Comparison of ENCODE assay signal across 23 cellular contexts in the genomic region with DNA sequence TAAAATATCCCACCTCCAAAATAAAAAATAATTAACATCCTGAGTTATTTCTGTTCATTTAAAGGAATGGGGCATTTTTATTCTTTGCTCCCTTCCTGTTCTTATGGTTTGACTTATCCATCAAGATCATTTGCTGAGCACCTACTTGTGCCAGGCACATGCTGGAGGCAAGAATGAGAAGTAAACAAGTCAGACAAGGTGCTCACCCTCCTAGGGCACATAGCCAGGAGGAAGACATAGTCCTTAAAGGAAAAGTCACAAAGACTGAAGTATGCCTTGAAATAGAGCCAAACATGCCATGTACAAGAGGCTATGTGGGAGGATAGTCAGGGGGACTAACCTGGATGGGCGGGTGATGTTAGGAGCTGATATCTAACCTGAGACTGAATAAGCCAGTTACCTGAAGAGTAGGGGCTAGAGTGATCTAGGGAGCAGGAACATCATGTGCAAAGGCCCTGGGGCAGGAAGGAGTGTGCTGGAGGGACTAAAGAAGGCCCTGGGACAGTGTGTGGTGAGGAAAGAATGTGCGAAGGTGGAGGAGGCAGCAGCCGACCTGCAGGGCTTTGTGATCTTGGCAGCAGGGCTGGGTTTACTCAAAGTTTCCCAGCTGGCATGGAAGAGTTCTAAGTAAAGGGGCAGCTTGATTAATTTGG.
"Had no signal": no experiment of that assay in that cellular context is flagged by ENCODE, and none has a peak within 500 bp of the region (broad histone marks: within the 10 kb centered on the region; RNA-seq: fewer than 3 reads in every experiment).

No MANE protein-coding gene starts in this region.

- H3K36me3 ChIP-seq: esophagus squamous epithelium, heart right ventricle, lower lobe of right lung, neutrophil, pancreas, right atrium auricular region, sigmoid colon, thoracic aorta, tibial nerve, upper lobe of left lung, vagina had no signal

- H3K27me3 ChIP-seq: neutrophil, pancreas, right atrium auricular region, sigmoid colon, tibial nerve, upper lobe of left lung, vagina had no signal

- ATAC-seq: heart right ventricle; left colon; left ventricle myocardium superior; lower lobe of right lung; natural killer cell; pancreas; stimulated activated naive B cell treated with anti-CD40 and anti-IgM and Interleukin-4, amounts not matched to agents 10 μg/mL and 1 μg/mL and 100 μg/mL, for 72 hours had no signal

- H3K4me3 ChIP-seq: coronary artery, esophagus squamous epithelium, heart right ventricle, lower lobe of right lung, pancreas, right atrium auricular region, sigmoid colon, thoracic aorta, tibial nerve, upper lobe of left lung, vagina had no signal

- H3K27ac ChIP-seq: coronary artery, epithelial cell of prostate, esophagus squamous epithelium, heart right ventricle, lower lobe of right lung, neutrophil, pancreas, right atrium auricular region, sigmoid colon, thoracic aorta, tibial nerve, upper lobe of left lung, vagina had no signal

- H3K4me1 ChIP-seq: esophagus squamous epithelium, heart right ventricle, lower lobe of right lung, pancreas, right atrium auricular region, sigmoid colon, tibial nerve, upper lobe of left lung, vagina had no signal

- DNase-seq: esophagus squamous epithelium; foreskin melanocyte; glutamatergic neuron; heart right ventricle; hippocampal formation; immature natural killer cell; islet precursor cell; kidney glomerular epithelial cell; left colon; left ventricle myocardium superior; lower lobe of right lung; natural killer cell; pancreas; sigmoid colon; stimulated activated naive B cell treated with anti-CD40 and anti-IgM and Interleukin-4, amounts not matched to agents 10 μg/mL and 1 μg/mL and 100 μg/mL, for 72 hours; upper lobe of left lung had no signal

- H3K9me3 ChIP-seq: esophagus squamous epithelium, lower lobe of right lung, neutrophil, pancreas, right atrium auricular region, sigmoid colon, thoracic aorta, upper lobe of left lung, vagina had no signal
